ENCODE assay signal across 35 cellular contexts in the genomic region with DNA sequence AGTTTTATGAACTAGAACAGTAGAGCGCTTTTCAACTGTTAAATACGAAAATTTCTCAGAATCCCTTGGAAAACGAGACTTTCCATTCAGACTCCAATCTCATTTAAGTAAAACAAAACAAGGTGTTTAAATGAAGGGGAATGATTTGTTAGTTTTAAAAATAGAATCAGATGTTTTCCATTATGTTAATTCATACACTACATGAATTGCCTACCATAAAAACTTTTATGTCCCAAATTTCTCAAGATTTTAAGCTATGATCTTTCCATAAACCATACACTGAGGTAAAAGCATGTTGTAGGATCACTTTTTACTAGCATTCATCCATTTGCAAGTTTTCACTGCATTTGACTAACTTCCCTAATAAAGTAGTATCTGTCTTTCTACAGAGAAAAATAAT.
"Had no signal": no experiment of that assay in that cellular context is flagged by ENCODE, and none has a peak within 500 bp of the region (broad histone marks: within the 10 kb centered on the region; RNA-seq: fewer than 3 reads in every experiment).

No MANE protein-coding gene starts in this region.

- DNase-seq: Karpas-422, Kasumi-1, MG63, MM.1S, MV-4-11, NCI-H1048, NCI-H1092, NCI-H1092 treated with DMSO at 0.1 percent for 48 hours, NCI-H1105, NCI-H1105 treated with DMSO at 0.1 percent for 48 hours, NCI-H1417, NCI-H1417 treated with DMSO at 0.1 percent for 48 hours, NCI-H1436, NCI-H1436 treated with DMSO at 0.1 percent for 48 hours, NCI-H146, NCI-H1694, NCI-H1694 treated with DMSO at 0.1 percent for 48 hours, NCI-H187, NCI-H187 treated with DMSO at 0.1 percent for 48 hours, NCI-H1930, NCI-H2029, NCI-H2029 treated with DMSO at 0.1 percent for 48 hours, NCI-H2081, NCI-H2081 treated with DMSO at 0.1 percent for 48 hours, NCI-H2107, NCI-H2171, NCI-H2171 treated with DMSO at 0.1 percent for 48 hours, NCI-H2227 treated with DMSO at 0.1 percent for 48 hours, NCI-H226, NCI-H345, NCI-H446, NCI-H446 treated with DMSO at 0.1 percent for 48 hours, NCI-H510A, NCI-H510A treated with DMSO at 0.1 percent for 48 hours, NCI-H524 had no signal
